13 cellular contexts compared by ENCODE assay signal in the genomic region with DNA sequence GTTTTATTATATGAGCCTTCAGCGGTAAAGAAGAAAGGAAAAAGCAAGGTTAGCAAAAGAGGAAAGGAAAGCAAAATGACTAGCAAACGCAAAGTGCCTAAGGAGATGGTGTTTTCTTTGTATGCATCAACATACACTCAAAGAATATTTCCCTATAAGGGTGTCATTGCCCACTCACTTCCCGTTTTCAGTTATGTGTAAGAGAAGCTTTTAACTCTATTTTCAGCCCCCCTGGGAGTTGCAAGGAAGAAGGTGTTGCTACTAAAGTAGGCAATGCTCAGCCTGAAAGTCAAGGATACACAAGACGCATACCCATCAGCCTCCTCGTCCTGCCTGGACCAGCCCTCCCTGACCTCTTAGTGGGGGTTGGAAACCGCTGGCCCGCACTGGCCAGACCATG.
DNase-seq lines count a peak whose midpoint lies in the region; ATAC-seq, FAIRE-seq and TF ChIP-seq lines count a peak whose summit lies in the region.
"Had no signal": no experiment of that assay in that cellular context is flagged by ENCODE, and none has a peak within 500 bp of the region (broad histone marks: within the 10 kb centered on the region; RNA-seq: fewer than 3 reads in every experiment).

No MANE protein-coding gene starts in this region.

- peak; percentile 60 for FAIRE-seq in GM12891 (lab: Jason Lieb, UNC)
- FAIRE-seq: H54, kidney had no signal

- no peak overlapping the region for H3K27ac ChIP-seq in mammary epithelial cell (ENCODE audit: insufficient read depth, low read depth, low read length)

- WGBS in mammary epithelial cell (ENCODE audit: low coverage, missing lambda C conversion rate), result 20% methylated on average over 6 of the region's 7 CpGs

- H3K4me3 ChIP-seq in mammary epithelial cell (replicated peaks in 1 of 3; ENCODE audit: insufficient read depth in 1 of 3, low read depth in 2 of 3, low read length in 3 of 3), result no peak overlapping the region
- H3K4me3 ChIP-seq: smooth muscle cell had no signal

- H3K4me3 Mint-ChIP-seq in immature natural killer cell, result no peak overlapping the region

- H3K36me3 Mint-ChIP-seq in immature natural killer cell, result no peaks in the 10 kb centered on the region

- H3K9me3 Mint-ChIP-seq in immature natural killer cell, result peaks cover 0 to 3% (median 0%) of the 10 kb centered on the region in 6 donors

- peak; percentile 28 for DNase-seq in GM12891 (ENCODE audit: insufficient read length, low spot score)
- DNase-seq in mammary epithelial cell, result no peak
- DNase-seq in immature natural killer cell, result no peak
- no peak for DNase-seq in DMS114 treated with DMSO at 0.1 percent for 48 hours (lab: John Stamatoyannopoulos, UW; ENCODE audit: unreplicated experiment)
- no peak for DNase-seq in superior temporal gyrus (ENCODE audit: extremely low spot score)
- DNase-seq: activated CD4-positive, CD25-positive, alpha-beta regulatory T cell treated with anti-CD3 and anti-CD28 coated beads, Interleukin-2, amount 50 U/mL, for 72 hours; activated gamma-delta T cell treated with Interleukin-2 at 50 U/mL for 16 hours; kidney had no signal

- in situ Hi-C loops in mammary epithelial cell (cut with MboI; ENCODE audit: low sequenced_read_pairs in 2 of 2), result no loop called here

- no peaks in the 10 kb centered on the region for H3K4me1 Mint-ChIP-seq in immature natural killer cell

- no peak for TF ChIP-seq CTCF in mammary epithelial cell (conservative IDR thresholded peaks at IDR 0.05 in 1 of 2, IDR thresholded peaks at IDR 0.05 in 1 of 2; ENCODE audit: extremely low read depth in 1 of 2, insufficient read depth in 1 of 2, low read depth in 1 of 2, low read length in 2 of 2)

- no peaks in the 10 kb centered on the region for H4K20me1 ChIP-seq in mammary epithelial cell (ENCODE audit: insufficient read depth, low read length)

- TF ChIP-seq POLR2A in GM12891 (IDR thresholded peaks at IDR 0.05; ENCODE audit: low read depth, low read length), result no peak

- intact Hi-C loops in mammary epithelial cell (cut with micrococcal nuclease), result no loop called here

- dilution Hi-C loops in mammary epithelial cell (cut with HindIII; ENCODE audit: low sequenced_read_pairs), result loop anchor here (5.0 kb wide), 1 partner anchor 82 kb away; no protein-coding TSS in a partner anchor

- H2AFZ ChIP-seq in mammary epithelial cell (ENCODE audit: low read depth, low read length), result no peak overlapping the region

- H3K4me1 ChIP-seq in mammary epithelial cell (ENCODE audit: insufficient read depth, low read length), result no peaks in the 10 kb centered on the region

- peaks cover 10% of the 10 kb centered on the region for H3K9me3 ChIP-seq in mammary epithelial cell (replicated peaks; ENCODE audit: insufficient read depth, low read length)

- no peak overlapping the region for H3K27ac Mint-ChIP-seq in immature natural killer cell

- ATAC-seq in GM19395 (IDR thresholded peaks at IDR 0.05; ENCODE audit: unreplicated experiment) (peak; percentile 92), HG02870 (IDR thresholded peaks at IDR 0.05; ENCODE audit: unreplicated experiment) (peak; percentile 73), HG03575 (IDR thresholded peaks at IDR 0.05; ENCODE audit: extremely low read depth, insufficient number of reproducible peaks, low FRiP score, unreplicated experiment) (peak; percentile 81)

- no peaks in the 10 kb centered on the region for H3K27me3 Mint-ChIP-seq in immature natural killer cell (ENCODE audit: low read depth in 3 of 3)

- H3K27me3 ChIP-seq in mammary epithelial cell (ENCODE audit: insufficient read depth, low read length), result no peaks in the 10 kb centered on the region

- CTCF ChIA-PET in mammary epithelial cell (lab: Charles Lee; ENCODE audit: low non-redundant PET), result no interaction called here

- no peaks in the 10 kb centered on the region for H3K79me2 ChIP-seq in mammary epithelial cell (ENCODE audit: insufficient read depth, low read length)

- H3K9ac ChIP-seq in mammary epithelial cell (ENCODE audit: insufficient read depth, low read length), result no peak overlapping the region

- no peak overlapping the region for H3K4me2 ChIP-seq in mammary epithelial cell (ENCODE audit: insufficient read depth, low read depth, low read length)
- H3K4me2 ChIP-seq: smooth muscle cell had no signal

- BruUV-seq in mammary epithelial cell (replicated peaks; lab: Mats Ljungman, UMichigan), result no TSS peak

- H3K36me3 ChIP-seq in mammary epithelial cell (ENCODE audit: insufficient read depth, low read length), result no peaks in the 10 kb centered on the region

TF ChIP-seq in GM12891, 5 proteins besides CTCF, POLR2A, EP300 and RAD21:
- no peak for TF ChIP-seq PAX5 (IDR thresholded peaks at IDR 0.05; ENCODE audit: insufficient read depth, low read length, severe bottlenecking)
- no peak for TF ChIP-seq POLR2AphosphoS5 (IDR thresholded peaks at IDR 0.05; ENCODE audit: low read depth, low read length)
- TF ChIP-seq POU2F2 (IDR thresholded peaks at IDR 0.05; ENCODE audit: low read depth, low read length), result no peak
- TF ChIP-seq SPI1 (IDR thresholded peaks at IDR 0.05; ENCODE audit: low read depth, low read length), result peak; percentile 94
- no peak for TF ChIP-seq TAF1 (IDR thresholded peaks at IDR 0.05; ENCODE audit: low read depth, low read length)
